ENCODE assay signal across 24 cellular contexts in the genomic region with DNA sequence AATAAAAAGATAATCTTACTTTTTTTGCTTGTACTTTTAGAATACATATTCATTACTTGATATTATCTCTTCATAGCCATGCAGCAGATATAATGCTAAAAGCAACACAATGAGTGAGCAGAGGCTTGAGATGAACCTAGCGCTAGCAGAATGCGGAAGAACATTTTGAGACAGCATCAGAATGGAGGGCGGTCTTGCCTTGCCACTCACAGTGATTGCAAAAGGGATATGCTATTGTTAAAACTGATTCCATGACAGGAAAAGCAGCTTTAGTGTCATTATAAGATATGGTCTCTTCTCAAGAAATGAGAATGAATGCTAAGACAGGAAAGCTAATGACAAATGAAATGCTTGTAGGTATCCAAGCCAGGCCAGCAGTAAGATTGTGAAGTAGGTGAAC.
"Had no signal": no experiment of that assay in that cellular context is flagged by ENCODE, and none has a peak within 500 bp of the region (broad histone marks: within the 10 kb centered on the region; RNA-seq: fewer than 3 reads in every experiment).

No MANE protein-coding gene starts in this region.

- H3K27ac ChIP-seq: colonic mucosa, coronary artery, dorsolateral prefrontal cortex, epithelial cell of prostate, esophagus muscularis mucosa, esophagus squamous epithelium, foreskin keratinocyte, gastrocnemius medialis, gastroesophageal sphincter, heart left ventricle, heart right ventricle had no signal

- H3K27me3 ChIP-seq: colonic mucosa, esophagus muscularis mucosa, esophagus squamous epithelium, foreskin keratinocyte, gastrocnemius medialis, gastroesophageal sphincter, heart left ventricle had no signal

- H3K4me1 ChIP-seq: colonic mucosa, esophagus muscularis mucosa, esophagus squamous epithelium, foreskin keratinocyte, gastrocnemius medialis, gastroesophageal sphincter, heart left ventricle, heart right ventricle had no signal

- ATAC-seq: effector memory CD8-positive, alpha-beta T cell; esophagus mucosa; foreskin keratinocyte; gastrocnemius medialis; gastroesophageal sphincter; heart left ventricle; heart right ventricle had no signal

- H3K36me3 ChIP-seq: colonic mucosa, esophagus muscularis mucosa, esophagus squamous epithelium, gastrocnemius medialis, gastroesophageal sphincter, heart left ventricle, heart right ventricle had no signal

- H3K9me3 ChIP-seq: colonic mucosa, esophagus muscularis mucosa, esophagus squamous epithelium, gastrocnemius medialis, gastroesophageal sphincter, heart left ventricle, heart right ventricle had no signal

- H3K4me3 ChIP-seq: colonic mucosa, coronary artery, dorsolateral prefrontal cortex, esophagus muscularis mucosa, esophagus squamous epithelium, gastrocnemius medialis, gastroesophageal sphincter, heart left ventricle, heart right ventricle had no signal

- DNase-seq: colonic mucosa; cortex of kidney; dermis blood vessel endothelial cell; dorsolateral prefrontal cortex; effector CD4-positive, alpha-beta T cell; effector CD8-positive, alpha-beta T cell; effector memory CD4-positive, alpha-beta T cell; effector memory CD8-positive, alpha-beta T cell; endodermal cell; erythroblast; esophagus squamous epithelium; foreskin fibroblast; foreskin keratinocyte; foreskin melanocyte; gastrocnemius medialis; glutamatergic neuron; head of caudate nucleus; heart left ventricle; heart right ventricle had no signal
